ENCODE assay signal across 2 cellular contexts in the genomic region with DNA sequence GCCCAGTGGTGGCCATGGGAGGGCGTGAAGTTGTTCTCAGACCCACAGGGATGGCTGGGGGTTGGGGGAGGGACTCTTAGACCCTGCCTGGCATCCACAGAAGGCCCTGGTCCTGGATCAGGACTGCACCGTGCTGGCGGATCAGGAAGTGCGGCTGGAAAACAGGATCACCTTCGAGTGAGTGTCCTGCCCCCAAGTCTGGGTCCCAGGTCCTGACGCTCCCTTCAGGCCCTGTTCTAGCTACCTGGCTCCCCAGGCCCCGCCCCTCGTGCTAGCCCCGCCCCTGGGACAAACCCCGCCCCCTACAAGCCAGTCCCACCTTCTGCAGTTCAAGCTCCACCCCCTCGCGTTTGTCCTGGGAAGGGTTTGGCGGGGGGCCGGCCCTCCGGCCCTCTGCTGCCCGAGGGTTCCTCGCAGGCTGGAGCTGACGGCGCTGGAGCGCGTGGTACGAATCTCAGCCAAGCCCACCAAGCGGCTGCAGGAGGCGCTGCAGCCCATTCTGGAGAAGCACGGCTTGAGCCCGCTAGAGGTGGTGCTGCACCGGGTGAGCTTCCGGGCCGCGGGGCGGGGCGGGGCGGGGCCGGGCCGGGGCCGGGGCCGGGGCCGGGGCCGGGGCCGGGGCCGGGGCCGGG.
TF ChIP-seq lines count a peak whose summit lies in the region.

No MANE protein-coding gene starts in this region.

TF ChIP-seq in IMR-90, 13 proteins besides CTCF, POLR2A, EP300 and RAD21:
- TF ChIP-seq FOS (IDR thresholded peaks at IDR 0.05; ENCODE audit: low read depth, low read length) (no peak), BHLHE40 (IDR thresholded peaks at IDR 0.05; ENCODE audit: low read depth, low read length) (no peak), RFX5 (IDR thresholded peaks at IDR 0.05; ENCODE audit: low read depth, low read length) (no peak), MAZ (IDR thresholded peaks at IDR 0.05; ENCODE audit: borderline replicate concordance, low read depth, low read length) (peak; percentile 40), CHD1 (IDR thresholded peaks at IDR 0.05; ENCODE audit: low read depth, low read length) (no peak), MXI1 (IDR thresholded peaks at IDR 0.05; ENCODE audit: borderline replicate concordance, low read depth, low read length) (peak; percentile 68; the same call in 1 of the 2 replicates), CEBPB (IDR thresholded peaks at IDR 0.05; ENCODE audit: low read depth, low read length) (no peak), NFE2L2 (IDR thresholded peaks at IDR 0.05; ENCODE audit: low read depth, low read length) (no peak), MAFK (IDR thresholded peaks at IDR 0.05; ENCODE audit: low read depth, low read length) (no peak), RCOR1 (IDR thresholded peaks at IDR 0.05; ENCODE audit: insufficient replicate concordance, low read length) (no peak), SMC3 (IDR thresholded peaks at IDR 0.05; ENCODE audit: low read depth, low read length) (peak; percentile 60)
- TF ChIP-seq, protein P1, sequence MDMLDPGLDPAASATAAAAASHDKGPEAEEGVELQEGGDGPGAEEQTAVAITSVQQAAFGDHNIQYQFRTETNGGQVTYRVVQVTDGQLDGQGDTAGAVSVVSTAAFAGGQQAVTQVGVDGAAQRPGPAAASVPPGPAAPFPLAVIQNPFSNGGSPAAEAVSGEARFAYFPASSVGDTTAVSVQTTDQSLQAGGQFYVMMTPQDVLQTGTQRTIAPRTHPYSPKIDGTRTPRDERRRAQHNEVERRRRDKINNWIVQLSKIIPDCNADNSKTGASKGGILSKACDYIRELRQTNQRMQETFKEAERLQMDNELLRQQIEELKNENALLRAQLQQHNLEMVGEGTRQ (IDR thresholded peaks at IDR 0.05; ENCODE audit: low read depth, low read length): peak; percentile 24; the same call in 1 of the 2 replicates
- TF ChIP-seq, protein P2, sequence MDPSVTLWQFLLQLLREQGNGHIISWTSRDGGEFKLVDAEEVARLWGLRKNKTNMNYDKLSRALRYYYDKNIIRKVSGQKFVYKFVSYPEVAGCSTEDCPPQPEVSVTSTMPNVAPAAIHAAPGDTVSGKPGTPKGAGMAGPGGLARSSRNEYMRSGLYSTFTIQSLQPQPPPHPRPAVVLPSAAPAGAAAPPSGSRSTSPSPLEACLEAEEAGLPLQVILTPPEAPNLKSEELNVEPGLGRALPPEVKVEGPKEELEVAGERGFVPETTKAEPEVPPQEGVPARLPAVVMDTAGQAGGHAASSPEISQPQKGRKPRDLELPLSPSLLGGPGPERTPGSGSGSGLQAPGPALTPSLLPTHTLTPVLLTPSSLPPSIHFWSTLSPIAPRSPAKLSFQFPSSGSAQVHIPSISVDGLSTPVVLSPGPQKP (IDR thresholded peaks at IDR 0.05; ENCODE audit: borderline replicate concordance, low read depth, low read length): no peak

TF ChIP-seq in SK-N-SH, 30 proteins besides CTCF, POLR2A, EP300 and RAD21:
- TF ChIP-seq TEAD4 (IDR thresholded peaks at IDR 0.05; ENCODE audit: borderline replicate concordance, insufficient read depth): no peak
- TF ChIP-seq TCF12 (IDR thresholded peaks at IDR 0.05): no peak
- 0 out of 2 replicates have a peak, but pooled peaks have one; percentile 38 for TF ChIP-seq MXI1 (IDR thresholded peaks at IDR 0.05; ENCODE audit: low read depth, low read length)
- no peak for TF ChIP-seq MEF2A (IDR thresholded peaks at IDR 0.05; ENCODE audit: borderline replicate concordance, low read depth)
- no peak for TF ChIP-seq GATA2 (CRISPR knock-in tag; IDR thresholded peaks at IDR 0.05)
- TF ChIP-seq NRF1 (IDR thresholded peaks at IDR 0.05; ENCODE audit: low read depth, low read length): no peak
- TF ChIP-seq POLR2AphosphoS5 (IDR thresholded peaks at IDR 0.05; ENCODE audit: low read depth, low read length): no peak
- TF ChIP-seq, protein P1 (IDR thresholded peaks at IDR 0.05; ENCODE audit: borderline replicate concordance, low read depth, low read length): no peak
- TF ChIP-seq CHD2 (IDR thresholded peaks at IDR 0.05; ENCODE audit: low read length, partially characterized antibody): peak; percentile 12
- TF ChIP-seq SIN3A (IDR thresholded peaks at IDR 0.05; ENCODE audit: borderline replicate concordance, low read depth, low read length): no peak
- TF ChIP-seq, protein P3, sequence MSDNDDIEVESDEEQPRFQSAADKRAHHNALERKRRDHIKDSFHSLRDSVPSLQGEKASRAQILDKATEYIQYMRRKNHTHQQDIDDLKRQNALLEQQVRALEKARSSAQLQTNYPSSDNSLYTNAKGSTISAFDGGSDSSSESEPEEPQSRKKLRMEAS (IDR thresholded peaks at IDR 0.05; ENCODE audit: low read depth): peak; percentile 93
